8 cellular contexts compared by ENCODE assay signal in genomic region chr2:208820289-208820688, GRCh38.
A peak's percentile ranks its signal among the peaks of the same experiment; 100 is the strongest.
DNase-seq lines count a peak whose midpoint lies in the region; ATAC-seq and TF ChIP-seq lines count a peak whose summit lies in the region.

No MANE protein-coding gene starts in this region.

- peaks cover 4% of the 10 kb centered on the region for H3K4me1 Mint-ChIP-seq in glutamatergic neuron (ENCODE audit: low read depth, unreplicated experiment)

- TF ChIP-seq CTCF in transverse colon (IDR thresholded peaks at IDR 0.05) (no peak), glutamatergic neuron (IDR thresholded peaks at IDR 0.05; ENCODE audit: partially characterized antibody, unreplicated experiment) (no peak), tibial artery (IDR thresholded peaks at IDR 0.05) (no peak)

- H3K27me3 ChIP-seq in transverse colon (no peaks in the 10 kb centered on the region), tibial artery (no peaks in the 10 kb centered on the region)

- H3K9me3 ChIP-seq in transverse colon (no peaks in the 10 kb centered on the region), tibial artery (no peaks in the 10 kb centered on the region)

- no peak overlapping the region for H3K27ac Mint-ChIP-seq in glutamatergic neuron (ENCODE audit: unreplicated experiment)

- no peaks in the 10 kb centered on the region for H3K36me3 Mint-ChIP-seq in glutamatergic neuron (ENCODE audit: unreplicated experiment)

- H3K27ac ChIP-seq in transverse colon, result no peak overlapping the region
- H3K27ac ChIP-seq in tibial artery, result no peak overlapping the region

- DNase-seq in DMS153 treated with DMSO at 0.1 percent for 48 hours (lab: John Stamatoyannopoulos, UW; ENCODE audit: unreplicated experiment) (peak; percentile 41), NCI-H1105 (lab: John Stamatoyannopoulos, UW) (peak; percentile 35), T47D (ENCODE audit: low read depth in 1 of 2, low spot score in 1 of 2) (peak; percentile 15 to 44), transverse colon (no peak), glutamatergic neuron (no peak), tibial artery (no peak)

- TF ChIP-seq POLR2A in transverse colon (IDR thresholded peaks at IDR 0.05), result no peak

- no peaks in the 10 kb centered on the region for H3K9me3 Mint-ChIP-seq in glutamatergic neuron (ENCODE audit: unreplicated experiment)

- no peaks in the 10 kb centered on the region for H3K4me1 ChIP-seq in transverse colon
- H3K4me1 ChIP-seq in tibial artery, result no peaks in the 10 kb centered on the region

- intact Hi-C loops in transverse colon (cut with DNase I; ENCODE audit: low total_unique reads), result no loop called here
- intact Hi-C loops in tibial artery (cut with DNase I; ENCODE audit: low total_unique reads), result no loop called here

- H3K27me3 Mint-ChIP-seq in glutamatergic neuron (ENCODE audit: unreplicated experiment), result no peaks in the 10 kb centered on the region

- H3K36me3 ChIP-seq in transverse colon (no peaks in the 10 kb centered on the region), tibial artery (no peaks in the 10 kb centered on the region)

- no peak overlapping the region for H3K4me3 Mint-ChIP-seq in glutamatergic neuron (ENCODE audit: unreplicated experiment)

- TF ChIP-seq EP300 in transverse colon (IDR thresholded peaks at IDR 0.05; ENCODE audit: low read depth), result no peak

- peak; percentile 78 for ATAC-seq in GM21723 (IDR thresholded peaks at IDR 0.05; ENCODE audit: unreplicated experiment)
- ATAC-seq in HG02571 (IDR thresholded peaks at IDR 0.05; ENCODE audit: unreplicated experiment), result no peak

- in situ Hi-C loops in T47D (cut with HindIII; ENCODE audit: low pct_unique_long_range_greater_than_20kb, low sequenced_read_pairs) (no loop called here), transverse colon (cut with MboI; ENCODE audit: low pct_ligation_motif_present in 1 of 4, low pct_unique_long_range_greater_than_20kb in 1 of 4, low sequenced_read_pairs in 3 of 4) (no loop called here)

- H3K4me3 ChIP-seq in transverse colon (no peak overlapping the region), tibial artery (no peak overlapping the region)

Comparison
In these comparisons a context has a peak if more than half of its experiments do, and no peak if none do; other contexts are left out.
1. DNase-seq: peak in DMS153 treated with DMSO at 0.1 percent for 48 hours (single experiment), NCI-H1105 (single experiment) and T47D (2 of 2); none in transverse colon (single experiment), glutamatergic neuron (single experiment) and tibial artery (0 of 2).